Comparison of ENCODE assay signal across 10 cellular contexts in the genomic region with DNA sequence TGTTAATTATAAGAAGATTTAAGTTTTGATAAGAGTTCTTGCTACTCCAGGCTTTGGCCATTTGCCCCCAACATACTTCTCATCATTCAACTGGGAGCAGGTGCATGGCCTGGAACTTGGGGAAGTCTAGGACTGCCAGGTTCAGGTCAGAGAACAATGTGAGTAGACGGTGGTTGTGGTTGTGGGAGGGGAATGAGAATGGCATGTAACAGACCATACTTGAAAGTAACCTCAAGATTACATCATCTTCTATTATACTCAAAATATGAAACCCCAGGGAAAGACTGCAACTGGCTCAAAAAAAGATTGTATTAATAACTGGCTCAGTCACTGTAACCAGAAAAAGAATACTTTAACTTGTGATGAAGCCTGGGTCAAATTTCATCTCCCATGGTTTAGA.
DNase-seq lines count a peak whose midpoint lies in the region; ATAC-seq lines count a peak whose summit lies in the region.
"Had no signal": no experiment of that assay in that cellular context is flagged by ENCODE, and none has a peak within 500 bp of the region (broad histone marks: within the 10 kb centered on the region; RNA-seq: fewer than 3 reads in every experiment).

No MANE protein-coding gene starts in this region.

- no peak overlapping the region for H3K27ac ChIP-seq in SJCRH30
- H3K27ac ChIP-seq: 22Rv1, skin epidermis had no signal

- H3K27me3 ChIP-seq in SJCRH30: no peaks in the 10 kb centered on the region

- no peaks in the 10 kb centered on the region for H3K36me3 ChIP-seq in SJCRH30

- no peaks in the 10 kb centered on the region for H3K9me3 ChIP-seq in SJCRH30 (replicated peaks)

- ATAC-seq in activated CD4-positive, CD25-positive, alpha-beta regulatory T cell treated with anti-CD3 and anti-CD28 coated beads, Interleukin-2, amount 50 U/mL, for 24 hours: peak; percentile 81 to 89
- ATAC-seq in HG02885 (IDR thresholded peaks at IDR 0.05; ENCODE audit: poor library complexity, unreplicated experiment) (peak; percentile 94), GM19395 (IDR thresholded peaks at IDR 0.05; ENCODE audit: unreplicated experiment) (no peak)

- DNase-seq in activated CD4-positive, CD25-positive, alpha-beta regulatory T cell (lab: John Stamatoyannopoulos, UW): no peak
- DNase-seq in SJCRH30: peak; percentile 24 to 25
- DNase-seq in non-pigmented ciliary epithelial cell (ENCODE audit: low read depth): peak; percentile 79
- DNase-seq in ureter (ENCODE audit: low spot score): no peak
- no peak for DNase-seq in NCI-H1092 (lab: John Stamatoyannopoulos, UW)

- no peaks in the 10 kb centered on the region for H3K4me1 ChIP-seq in SJCRH30

- H3K4me3 ChIP-seq in SJCRH30: no peak overlapping the region
- H3K4me3 ChIP-seq: skin epidermis had no signal

Comparison
In these comparisons a context has a peak if more than half of its experiments do, and no peak if none do; other contexts are left out.
1. DNase-seq: peak in SJCRH30 (2 of 2) and non-pigmented ciliary epithelial cell (single experiment); none in activated CD4-positive, CD25-positive, alpha-beta regulatory T cell (0 of 4), ureter (single experiment) and NCI-H1092 (single experiment).